In genomic region chr1:227948493-227949260, GRCh38 we compare ENCODE assay signal across 8 cellular contexts. TPM values are rescaled to one million over a fixed set of nuclear protein-coding genes. Genes with fewer than 3 reads are reported as not detected.
A peak's percentile ranks its signal among the peaks of the same experiment; 100 is the strongest.
DNase-seq lines count a peak whose midpoint lies in the region; ATAC-seq and TF ChIP-seq lines count a peak whose summit lies in the region.

No MANE protein-coding gene starts in this region.

- peaks cover 61% of the 10 kb centered on the region for H3K4me1 ChIP-seq in SJSA1 (replicated peaks)

- peaks cover 3% of the 10 kb centered on the region; the same call in 1 of the 2 replicates for H3K36me3 ChIP-seq in SJSA1

- peak overlapping the region; percentile 49; the same call in 1 of the 2 replicates for H3K27ac ChIP-seq in SJSA1

- DNase-seq in SJSA1 (ENCODE audit: low read depth in 1 of 2, low spot score in 2 of 2) (peak; percentile 41 to 48), fibroblast of the aortic adventitia (ENCODE audit: low read depth) (no peak), sciatic nerve (ENCODE audit: low spot score) (peak; percentile 56), NCI-H2107 treated with DMSO at 0.1 percent for 48 hours (lab: John Stamatoyannopoulos, UW; ENCODE audit: unreplicated experiment) (no peak)
- DNase-seq in stimulated activated CD8-positive, alpha-beta memory T cell treated with anti-CD3 and anti-CD28 coated beads, Interleukin-4, amount 100 ng/mL, for 48 hours, result no peak

- intact Hi-C loops in sciatic nerve (cut with DNase I), result loop anchor here (5.0 kb wide), 1 partner anchor 181 kb away; no protein-coding TSS in a partner anchor

- H3K9me3 ChIP-seq in SJSA1 (replicated peaks), result no peaks in the 10 kb centered on the region

- peak overlapping the region; percentile 24; the same call in 1 of the 2 replicates for H3K4me3 ChIP-seq in GM08714 (ENCODE audit: low read length)
- peak overlapping the region; percentile 68 for H3K4me3 ChIP-seq in SJSA1
- peak overlapping the region; percentile 73 for H3K4me3 ChIP-seq in fibroblast of the aortic adventitia (ENCODE audit: low read depth, low read length)

- H3K27me3 ChIP-seq in SJSA1 (replicated peaks), result no peaks in the 10 kb centered on the region

- no peak for TF ChIP-seq CTCF in fibroblast of the aortic adventitia (IDR thresholded peaks at IDR 0.05; ENCODE audit: insufficient read depth, low read length)

- no peak for ATAC-seq in sciatic nerve
- ATAC-seq in HG02642 (IDR thresholded peaks at IDR 0.05; ENCODE audit: poor library complexity, unreplicated experiment), result no peak
- no peak for ATAC-seq in HG02870 (IDR thresholded peaks at IDR 0.05; ENCODE audit: unreplicated experiment)

RNA-seq across cellular contexts. Expression of gene WNT9A, which starts 0.9 kb away (rescaled TPM):
- 1.6 and 3.7 TPM in 2 replicates for total RNA-seq in SJSA1 (2014; rRNA removed; shearing (Covaris generic))
- total RNA-seq in fibroblast of the aortic adventitia (ENCODE audit: low replicate concordance), result 0.41 and 0.99 TPM in 2 replicates
- total RNA-seq in sciatic nerve, result 11.4 TPM

RNA-seq across cellular contexts. Expression of gene WNT3A, which starts 58.1 kb away (rescaled TPM):
- not detected in 2 replicates for total RNA-seq in SJSA1 (2014; rRNA removed; shearing (Covaris generic))
- not detected in 2 replicates for total RNA-seq in fibroblast of the aortic adventitia (ENCODE audit: low replicate concordance)
- total RNA-seq in sciatic nerve, result not detected

Comparison
In these comparisons a context has a peak if more than half of its experiments do, and no peak if none do; other contexts are left out.
1. DNase-seq: peak in SJSA1 (2 of 2) and sciatic nerve (single experiment); none in fibroblast of the aortic adventitia (single experiment), stimulated activated CD8-positive, alpha-beta memory T cell treated with anti-CD3 and anti-CD28 coated beads, Interleukin-4, amount 100 ng/mL, for 48 hours (single experiment) and NCI-H2107 treated with DMSO at 0.1 percent for 48 hours (single experiment).
2. Peak in every context shown above with its lines, with median percentiles within 50 percentile points of each other: H3K4me3 ChIP-seq.